Comparison of ENCODE assay signal across 8 cellular contexts in genomic region chr5:109455598-109456096, GRCh38. TPM values are rescaled to one million over a fixed set of nuclear protein-coding genes. Genes with fewer than 3 reads are reported as not detected.
A peak's percentile ranks its signal among the peaks of the same experiment; 100 is the strongest.
DNase-seq lines count a peak whose midpoint lies in the region; ATAC-seq and TF ChIP-seq lines count a peak whose summit lies in the region.

No MANE protein-coding gene starts in this region.

- TF ChIP-seq CTCF in HFFc6 (IDR thresholded peaks at IDR 0.05) (no peak), choroid plexus epithelial cell (conservative IDR thresholded peaks at IDR 0.05; ENCODE audit: low read depth, low read length) (no peak), mucosa of descending colon (IDR thresholded peaks at IDR 0.05) (no peak)

- H3K4me1 Mint-ChIP-seq in HFFc6 (ENCODE audit: low read depth) (peaks cover 23% of the 10 kb centered on the region), T-helper 17 cell (no peaks in the 10 kb centered on the region)

- peak overlapping the region; percentile 86 for H3K27ac Mint-ChIP-seq in HFFc6
- no peak overlapping the region for H3K27ac Mint-ChIP-seq in T-helper 17 cell

- no peaks in the 10 kb centered on the region for H3K4me1 ChIP-seq in mucosa of descending colon (ENCODE audit: low read depth)

- H3K4me3 ChIP-seq in choroid plexus epithelial cell (ENCODE audit: low read depth, low read length) (no peak overlapping the region), mucosa of descending colon (no peak overlapping the region)

- no peaks in the 10 kb centered on the region for H3K36me3 ChIP-seq in mucosa of descending colon (ENCODE audit: low read depth)

- H3K9me3 ChIP-seq in mucosa of descending colon (no peaks in the 10 kb centered on the region), T-helper 17 cell (ENCODE audit: control insufficient read depth, low read length, poor library complexity, severe bottlenecking) (no peaks in the 10 kb centered on the region)

- peak; percentile 76 for ATAC-seq in mucosa of descending colon
- no peak for ATAC-seq in T-helper 17 cell

- intact Hi-C loops in mucosa of descending colon (cut with DNase I, micrococcal nuclease) (no loop called here), posterior vena cava (cut with DNase I) (no loop called here)

- H3K4me3 Mint-ChIP-seq in HFFc6 (peak overlapping the region; percentile 54), T-helper 17 cell (no peak overlapping the region)

- H3K9me3 Mint-ChIP-seq in HFFc6: no peaks in the 10 kb centered on the region

- peak; percentile 31 for DNase-seq in activated CD4-positive, alpha-beta T cell treated with anti-CD3 and anti-CD28 coated beads for 48 hours
- no peak for DNase-seq in activated CD4-positive, alpha-beta T cell treated with anti-CD3 and anti-CD28 coated beads, Interleukin-2, amount 50 U/mL, for 4 hours
- peak; percentile 95 for DNase-seq in HFFc6
- peak; percentile 39 for DNase-seq in NCI-H2227 (lab: John Stamatoyannopoulos, UW; ENCODE audit: unreplicated experiment)
- peak; percentile 100 for DNase-seq in choroid plexus epithelial cell (ENCODE audit: low read depth)
- peak in 1 of 3 donors; percentile 18 for DNase-seq in mucosa of descending colon
- DNase-seq in T-helper 17 cell: no peak
- no peak for DNase-seq in posterior vena cava (ENCODE audit: low spot score)

- peaks cover 12% of the 10 kb centered on the region; the same call in 1 of the 2 replicates for H3K27me3 Mint-ChIP-seq in HFFc6 (ENCODE audit: insufficient read depth)
- H3K27me3 Mint-ChIP-seq in T-helper 17 cell: peaks cover 21% of the 10 kb centered on the region

- no peaks in the 10 kb centered on the region; the same call in 1 of the 2 replicates for H3K36me3 Mint-ChIP-seq in HFFc6 (ENCODE audit: low read depth)
- H3K36me3 Mint-ChIP-seq in T-helper 17 cell (ENCODE audit: low read depth): peaks cover 2% of the 10 kb centered on the region

RNA-seq across cellular contexts. Expression of gene PJA2, which starts 45.9 kb away (rescaled TPM):
- total RNA-seq in HFFc6 (2021; fragmentation: NEBNext Ultra II Directional; extraction: Animal tissue kit (Norgen Biotek cat#: 25700)): 10 to 100 TPM; 68.5 to 78.7 (median 76.1) TPM
- 100 to 1,000 TPM in 1 of 3 donors, 10 to 100 TPM in 2; 76.5 to 139 (median 83.7) TPM for total RNA-seq in mucosa of descending colon
- 10 to 100 TPM; 63.9 to 68.0 TPM for total RNA-seq in T-helper 17 cell
- total RNA-seq in posterior vena cava: 100 to 1,000 TPM; 171 to 193 TPM

Comparison
In these comparisons a context has a peak if more than half of its experiments do, and no peak if none do; other contexts are left out.
1. DNase-seq: peak in activated CD4-positive, alpha-beta T cell treated with anti-CD3 and anti-CD28 coated beads for 48 hours (single experiment), HFFc6 (single experiment), NCI-H2227 (single experiment) and choroid plexus epithelial cell (single experiment); none in activated CD4-positive, alpha-beta T cell treated with anti-CD3 and anti-CD28 coated beads, Interleukin-2, amount 50 U/mL, for 4 hours (0 of 2), T-helper 17 cell (0 of 3) and posterior vena cava (single experiment).